ENCODE assay signal across 1 cellular context in genomic region chr5:150577378-150577777, GRCh38.
TF ChIP-seq lines count a peak whose summit lies in the region.

No MANE protein-coding gene starts in this region.

TF ChIP-seq in IMR-90, 13 proteins besides CTCF, POLR2A, EP300 and RAD21 (continued from another document):
- no peak for TF ChIP-seq ELK1 (IDR thresholded peaks at IDR 0.05; ENCODE audit: borderline replicate concordance, low read depth, low read length)
- TF ChIP-seq FOS (IDR thresholded peaks at IDR 0.05; ENCODE audit: low read depth, low read length): no peak
- TF ChIP-seq MAZ (IDR thresholded peaks at IDR 0.05; ENCODE audit: borderline replicate concordance, low read depth, low read length): no peak
- no peak for TF ChIP-seq MXI1 (IDR thresholded peaks at IDR 0.05; ENCODE audit: borderline replicate concordance, low read depth, low read length)
- TF ChIP-seq SMC3 (IDR thresholded peaks at IDR 0.05; ENCODE audit: low read depth, low read length): no peak
- no peak for TF ChIP-seq RFX5 (IDR thresholded peaks at IDR 0.05; ENCODE audit: low read depth, low read length)
- TF ChIP-seq MAFK (IDR thresholded peaks at IDR 0.05; ENCODE audit: low read depth, low read length): no peak
- no peak for TF ChIP-seq BHLHE40 (IDR thresholded peaks at IDR 0.05; ENCODE audit: low read depth, low read length)
- no peak for TF ChIP-seq RCOR1 (IDR thresholded peaks at IDR 0.05; ENCODE audit: insufficient replicate concordance, low read length)
- TF ChIP-seq NFE2L2 (IDR thresholded peaks at IDR 0.05; ENCODE audit: low read depth, low read length): no peak
- TF ChIP-seq, protein P1, sequence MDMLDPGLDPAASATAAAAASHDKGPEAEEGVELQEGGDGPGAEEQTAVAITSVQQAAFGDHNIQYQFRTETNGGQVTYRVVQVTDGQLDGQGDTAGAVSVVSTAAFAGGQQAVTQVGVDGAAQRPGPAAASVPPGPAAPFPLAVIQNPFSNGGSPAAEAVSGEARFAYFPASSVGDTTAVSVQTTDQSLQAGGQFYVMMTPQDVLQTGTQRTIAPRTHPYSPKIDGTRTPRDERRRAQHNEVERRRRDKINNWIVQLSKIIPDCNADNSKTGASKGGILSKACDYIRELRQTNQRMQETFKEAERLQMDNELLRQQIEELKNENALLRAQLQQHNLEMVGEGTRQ (IDR thresholded peaks at IDR 0.05; ENCODE audit: low read depth, low read length): no peak
- no peak for TF ChIP-seq CEBPB (IDR thresholded peaks at IDR 0.05; ENCODE audit: low read depth, low read length)
